ENCODE assay signal across 18 cellular contexts in genomic region chr1:228339059-228339704, GRCh38.
"Had no signal": no experiment of that assay in that cellular context is flagged by ENCODE, and none has a peak within 500 bp of the region (broad histone marks: within the 10 kb centered on the region; RNA-seq: fewer than 3 reads in every experiment).

No MANE protein-coding gene starts in this region.

- H3K27ac ChIP-seq: brain microvascular endothelial cell, neutrophil, tibial artery had no signal

- H3K9me3 ChIP-seq: gastrocnemius medialis, mucosa of descending colon, neutrophil, tibial artery had no signal

- H3K36me3 ChIP-seq: brain microvascular endothelial cell, neutrophil had no signal

- ATAC-seq: activated CD8-positive, alpha-beta T cell treated with anti-CD3 and anti-CD28 coated beads, Interleukin-2, amount 10 ng/mL, durations not matched to agents 7 days and 5 days; gastrocnemius medialis; mucosa of descending colon had no signal

- H3K4me3 ChIP-seq: gastrocnemius medialis, mucosa of descending colon, tibial artery had no signal

- H3K27ac Mint-ChIP-seq: activated CD4-positive, alpha-beta T cell treated with anti-CD3 and anti-CD28 coated beads, Interleukin-2, amount 10 ng/mL, durations not matched to agents 7 days and 5 days; activated CD8-positive, alpha-beta T cell treated with anti-CD3 and anti-CD28 coated beads, Interleukin-2, amount 10 ng/mL, durations not matched to agents 7 days and 5 days; memory B cell had no signal

- H3K4me1 Mint-ChIP-seq: memory B cell, naive B cell had no signal

- H3K27me3 ChIP-seq: brain microvascular endothelial cell, gastrocnemius medialis, neutrophil had no signal

- H3K4me3 Mint-ChIP-seq: activated CD4-positive, alpha-beta T cell treated with anti-CD3 and anti-CD28 coated beads, Interleukin-2, amount 10 ng/mL, durations not matched to agents 7 days and 5 days; activated CD8-positive, alpha-beta T cell treated with anti-CD3 and anti-CD28 coated beads, Interleukin-2, amount 10 ng/mL, durations not matched to agents 7 days and 5 days; memory B cell; naive B cell had no signal

- H3K36me3 Mint-ChIP-seq: naive B cell had no signal

- H3K27me3 Mint-ChIP-seq: activated CD4-positive, alpha-beta T cell treated with anti-CD3 and anti-CD28 coated beads, Interleukin-2, amount 10 ng/mL, durations not matched to agents 7 days and 5 days; memory B cell; naive B cell had no signal

- H3K4me1 ChIP-seq: tibial artery had no signal

- DNase-seq: activated CD4-positive, alpha-beta T cell treated with anti-CD3 and anti-CD28 coated beads, Interleukin-2, amount 10 ng/mL, durations not matched to agents 7 days and 5 days; activated CD4-positive, CD25-positive, alpha-beta regulatory T cell; activated CD8-positive, alpha-beta T cell treated with anti-CD3 and anti-CD28 coated beads, Interleukin-2, amount 10 ng/mL, durations not matched to agents 7 days and 5 days; activated gamma-delta T cell treated with Interleukin-2 at 50 U/mL for 16 hours; activated T-cell treated with anti-CD3 and anti-CD28 coated beads, Interleukin-2, amount 50 U/mL, for 48 hours; brain microvascular endothelial cell; cortex of kidney; kidney glomerular epithelial cell; naive B cell; stimulated activated CD4-positive, alpha-beta T cell treated with anti-CD3 and anti-CD28 coated beads, Interleukin-12 subunit alpha, Interleukin-12 subunit beta, amount 100 ng/mL, for 4 hours; stimulated activated CD4-positive, alpha-beta T cell treated with anti-CD3 and anti-CD28 coated beads, Interleukin-1b, Interleukin-23, amount 100 ng/mL, for 48 hours; stimulated activated naive CD4-positive, alpha-beta T cell treated with Interleukin-2 at 50 U/mL for 16 hours; T-helper 9 cell had no signal
